In genomic region chr5:151274666-151275065, GRCh38 we compare ENCODE assay signal across 26 cellular contexts. TPM values are rescaled to one million over a fixed set of nuclear protein-coding genes. Genes with fewer than 3 reads are reported as not detected.
"Had no signal": no experiment of that assay in that cellular context is flagged by ENCODE, and none has a peak within 500 bp of the region (broad histone marks: within the 10 kb centered on the region; RNA-seq: fewer than 3 reads in every experiment).

No MANE protein-coding gene starts in this region.

- DNase-seq: activated CD4-positive, alpha-beta memory T cell treated with anti-CD3 and anti-CD28 coated beads for 36 hours; activated CD4-positive, alpha-beta T cell treated with anti-CD3 and anti-CD28 coated beads for 36 hours; activated T-cell treated with anti-CD3 and anti-CD28 coated beads for 4 hours; effector memory CD4-positive, alpha-beta T cell; foreskin fibroblast; left colon; naive B cell; right lobe of liver; small intestine; stimulated activated CD4-positive, alpha-beta T cell treated with anti-CD3 and anti-CD28 coated beads, Interleukin-4, amount 100 ng/mL, for 1 hour; stimulated activated naive CD8-positive, alpha-beta T cell treated with anti-CD3 and anti-CD28 coated beads, Interleukin-15, amount 100 ng/mL, for 72 hours; SW 1271 had no signal

- H3K4me1 Mint-ChIP-seq: activated CD4-positive, alpha-beta T cell treated with anti-CD3 and anti-CD28 coated beads for 36 hours; neural crest cell; stimulated activated naive CD8-positive, alpha-beta T cell treated with anti-CD3 and anti-CD28 coated beads, Interleukin-15, amount 100 ng/mL, for 72 hours had no signal

- H3K27ac Mint-ChIP-seq: activated CD4-positive, alpha-beta memory T cell treated with anti-CD3 and anti-CD28 coated beads for 36 hours; activated CD4-positive, alpha-beta T cell treated with anti-CD3 and anti-CD28 coated beads for 36 hours; activated naive CD8-positive, alpha-beta T cell; dendritic cell treated with granulocyte-macrophage colony-stimulating factor and Interleukin-4, amounts not matched to agents 40 ng/mL and 50 ng/mL, for 4 days; stimulated activated naive CD8-positive, alpha-beta T cell treated with anti-CD3 and anti-CD28 coated beads, Interleukin-15, amount 100 ng/mL, for 72 hours had no signal

- H3K9me3 Mint-ChIP-seq: activated CD4-positive, alpha-beta memory T cell treated with anti-CD3 and anti-CD28 coated beads for 36 hours; dendritic cell treated with granulocyte-macrophage colony-stimulating factor and Interleukin-4, amounts not matched to agents 40 ng/mL and 50 ng/mL, for 4 days; naive B cell; neural crest cell; stimulated activated naive CD8-positive, alpha-beta T cell treated with anti-CD3 and anti-CD28 coated beads, Interleukin-15, amount 100 ng/mL, for 72 hours had no signal

- H3K4me3 Mint-ChIP-seq: activated CD4-positive, alpha-beta memory T cell treated with anti-CD3 and anti-CD28 coated beads for 36 hours; activated CD4-positive, alpha-beta T cell treated with anti-CD3 and anti-CD28 coated beads for 36 hours; activated naive CD8-positive, alpha-beta T cell; dendritic cell treated with granulocyte-macrophage colony-stimulating factor and Interleukin-4, amounts not matched to agents 40 ng/mL and 50 ng/mL, for 4 days; naive B cell; neural crest cell; stimulated activated naive CD8-positive, alpha-beta T cell treated with anti-CD3 and anti-CD28 coated beads, Interleukin-15, amount 100 ng/mL, for 72 hours had no signal

- H3K27me3 Mint-ChIP-seq: activated CD4-positive, alpha-beta T cell treated with anti-CD3 and anti-CD28 coated beads for 36 hours; activated naive CD8-positive, alpha-beta T cell; naive B cell; stimulated activated naive CD8-positive, alpha-beta T cell treated with anti-CD3 and anti-CD28 coated beads, Interleukin-15, amount 100 ng/mL, for 72 hours had no signal

- H3K4me3 ChIP-seq: cardiac muscle cell, right lobe of liver, upper lobe of left lung had no signal

- H3K36me3 Mint-ChIP-seq: activated CD4-positive, alpha-beta memory T cell treated with anti-CD3 and anti-CD28 coated beads for 36 hours; activated naive CD8-positive, alpha-beta T cell had no signal

- H3K27me3 ChIP-seq: cardiac muscle cell, right lobe of liver, upper lobe of left lung had no signal

- H3K36me3 ChIP-seq: right lobe of liver had no signal

- ATAC-seq: activated CD4-positive, alpha-beta T cell treated with anti-CD3 and anti-CD28 coated beads for 36 hours; left colon; right lobe of liver; stimulated activated naive CD8-positive, alpha-beta T cell treated with anti-CD3 and anti-CD28 coated beads, Interleukin-15, amount 100 ng/mL, for 72 hours had no signal

- H3K4me1 ChIP-seq: right lobe of liver, upper lobe of left lung had no signal

- H3K9me3 ChIP-seq: right lobe of liver, upper lobe of left lung had no signal

- H3K27ac ChIP-seq: cardiac muscle cell, right lobe of liver, upper lobe of left lung had no signal

RNA-seq across cellular contexts. Expression of gene SLC36A3, which starts 28.9 kb away (rescaled TPM):
- total RNA-seq: activated CD4-positive, alpha-beta memory T cell treated with anti-CD3 and anti-CD28 coated beads for 36 hours; activated CD4-positive, alpha-beta T cell treated with anti-CD3 and anti-CD28 coated beads for 36 hours; cardiac muscle cell; chondrocyte; endothelial cell of umbilical vein; glomerular endothelial cell; left colon; lung microvascular endothelial cell; mononuclear cell; neural crest cell; omental fat pad; pulmonary artery endothelial cell; right lobe of liver; T-helper 2 cell treated with Interferon-gamma antibody and Interleukin-4, amounts not matched to agents 100 ng/mL and 5 ng/mL, for 36 hours; temporal lobe; upper lobe of left lung had no signal
- polyA plus RNA-seq: cardiac muscle cell, endothelial cell of umbilical vein, small intestine had no signal
